In genomic region chr19:10688545-10689280, GRCh38 we compare ENCODE assay signal across 14 cellular contexts.
"Had no signal": no experiment of that assay in that cellular context is flagged by ENCODE, and none has a peak within 500 bp of the region (broad histone marks: within the 10 kb centered on the region; RNA-seq: fewer than 3 reads in every experiment).

No MANE protein-coding gene starts in this region.

- H3K4me3 Mint-ChIP-seq: activated T-cell treated with anti-CD3 and anti-CD28 coated beads, Interleukin-2, amount 50 U/mL, for 4 hours had no signal

- H3K4me3 ChIP-seq: cardiac muscle cell, colonic mucosa, transverse colon had no signal

- H3K27ac ChIP-seq: cardiac muscle cell, colonic mucosa, transverse colon had no signal

- DNase-seq: activated CD4-positive, alpha-beta T cell treated with anti-CD3 and anti-CD28 coated beads, Interleukin-2, amount 50 U/mL, for 4 hours; activated T-cell treated with anti-CD3 and anti-CD28 coated beads, Interleukin-2, amount 50 U/mL, for 4 hours; colonic mucosa; effector CD4-positive, alpha-beta T cell; foreskin melanocyte; left ventricle myocardium superior; mesendoderm; stimulated activated CD4-positive, alpha-beta T cell treated with anti-CD3 and anti-CD28 coated beads, Interleukin-15, amount 100 ng/mL, for 24 hours; stimulated activated CD4-positive, alpha-beta T cell treated with anti-CD3 and anti-CD28 coated beads, Interleukin-4, amount 100 ng/mL, for 24 hours; T-helper 2 cell; transverse colon had no signal

- H3K9me3 Mint-ChIP-seq: activated T-cell treated with anti-CD3 and anti-CD28 coated beads, Interleukin-2, amount 50 U/mL, for 4 hours had no signal

- H3K9ac ChIP-seq: parathyroid adenoma had no signal

- H2AFZ ChIP-seq: parathyroid adenoma had no signal

- ATAC-seq: activated CD4-positive, CD25-positive, alpha-beta regulatory T cell treated with anti-CD3 and anti-CD28 coated beads, Interleukin-2, amount 50 U/mL, for 24 hours; activated T-cell treated with anti-CD3 and anti-CD28 coated beads, Interleukin-2, amount 50 U/mL, for 4 hours; left ventricle myocardium superior had no signal

- H3K4me1 ChIP-seq: colonic mucosa, transverse colon had no signal

- H3K27me3 ChIP-seq: cardiac muscle cell, colonic mucosa, transverse colon had no signal

- H3K9me3 ChIP-seq: colonic mucosa, transverse colon had no signal
